1 cellular context compared by ENCODE assay signal in genomic region chr18:9148239-9148552, GRCh38.
TF ChIP-seq lines count a peak whose summit lies in the region.

No MANE protein-coding gene starts in this region.

TF ChIP-seq in K562, 482 proteins besides CTCF, POLR2A, EP300 and RAD21:
- TF ChIP-seq CBFA2T2 (conservative IDR thresholded peaks at IDR 0.05) = no peak
- 0 out of 2 replicates have a peak, but pooled peaks have one; percentile 7 for TF ChIP-seq EP400 (IDR thresholded peaks at IDR 0.05)
- no peak for TF ChIP-seq SAFB2 (IDR thresholded peaks at IDR 0.05; ENCODE audit: borderline replicate concordance, low read depth, low read length, severe bottlenecking)
- TF ChIP-seq, protein P1, sequence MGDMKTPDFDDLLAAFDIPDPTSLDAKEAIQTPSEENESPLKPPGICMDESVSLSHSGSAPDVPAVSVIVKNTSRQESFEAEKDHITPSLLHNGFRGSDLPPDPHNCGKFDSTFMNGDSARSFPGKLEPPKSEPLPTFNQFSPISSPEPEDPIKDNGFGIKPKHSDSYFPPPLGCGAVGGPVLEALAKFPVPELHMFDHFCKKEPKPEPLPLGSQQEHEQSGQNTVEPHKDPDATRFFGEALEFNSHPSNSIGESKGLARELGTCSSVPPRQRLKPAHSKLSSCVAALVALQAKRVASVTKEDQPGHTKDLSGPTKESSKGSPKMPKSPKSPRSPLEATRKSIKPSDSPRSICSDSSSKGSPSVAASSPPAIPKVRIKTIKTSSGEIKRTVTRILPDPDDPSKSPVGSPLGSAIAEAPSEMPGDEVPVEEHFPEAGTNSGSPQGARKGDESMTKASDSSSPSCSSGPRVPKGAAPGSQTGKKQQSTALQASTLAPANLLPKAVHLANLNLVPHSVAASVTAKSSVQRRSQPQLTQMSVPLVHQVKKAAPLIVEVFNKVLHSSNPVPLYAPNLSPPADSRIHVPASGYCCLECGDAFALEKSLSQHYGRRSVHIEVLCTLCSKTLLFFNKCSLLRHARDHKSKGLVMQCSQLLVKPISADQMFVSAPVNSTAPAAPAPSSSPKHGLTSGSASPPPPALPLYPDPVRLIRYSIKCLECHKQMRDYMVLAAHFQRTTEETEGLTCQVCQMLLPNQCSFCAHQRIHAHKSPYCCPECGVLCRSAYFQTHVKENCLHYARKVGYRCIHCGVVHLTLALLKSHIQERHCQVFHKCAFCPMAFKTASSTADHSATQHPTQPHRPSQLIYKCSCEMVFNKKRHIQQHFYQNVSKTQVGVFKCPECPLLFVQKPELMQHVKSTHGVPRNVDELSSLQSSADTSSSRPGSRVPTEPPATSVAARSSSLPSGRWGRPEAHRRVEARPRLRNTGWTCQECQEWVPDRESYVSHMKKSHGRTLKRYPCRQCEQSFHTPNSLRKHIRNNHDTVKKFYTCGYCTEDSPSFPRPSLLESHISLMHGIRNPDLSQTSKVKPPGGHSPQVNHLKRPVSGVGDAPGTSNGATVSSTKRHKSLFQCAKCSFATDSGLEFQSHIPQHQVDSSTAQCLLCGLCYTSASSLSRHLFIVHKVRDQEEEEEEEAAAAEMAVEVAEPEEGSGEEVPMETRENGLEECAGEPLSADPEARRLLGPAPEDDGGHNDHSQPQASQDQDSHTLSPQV (IDR thresholded peaks at IDR 0.05) = no peak
